8 cellular contexts compared by ENCODE assay signal in the genomic region with DNA sequence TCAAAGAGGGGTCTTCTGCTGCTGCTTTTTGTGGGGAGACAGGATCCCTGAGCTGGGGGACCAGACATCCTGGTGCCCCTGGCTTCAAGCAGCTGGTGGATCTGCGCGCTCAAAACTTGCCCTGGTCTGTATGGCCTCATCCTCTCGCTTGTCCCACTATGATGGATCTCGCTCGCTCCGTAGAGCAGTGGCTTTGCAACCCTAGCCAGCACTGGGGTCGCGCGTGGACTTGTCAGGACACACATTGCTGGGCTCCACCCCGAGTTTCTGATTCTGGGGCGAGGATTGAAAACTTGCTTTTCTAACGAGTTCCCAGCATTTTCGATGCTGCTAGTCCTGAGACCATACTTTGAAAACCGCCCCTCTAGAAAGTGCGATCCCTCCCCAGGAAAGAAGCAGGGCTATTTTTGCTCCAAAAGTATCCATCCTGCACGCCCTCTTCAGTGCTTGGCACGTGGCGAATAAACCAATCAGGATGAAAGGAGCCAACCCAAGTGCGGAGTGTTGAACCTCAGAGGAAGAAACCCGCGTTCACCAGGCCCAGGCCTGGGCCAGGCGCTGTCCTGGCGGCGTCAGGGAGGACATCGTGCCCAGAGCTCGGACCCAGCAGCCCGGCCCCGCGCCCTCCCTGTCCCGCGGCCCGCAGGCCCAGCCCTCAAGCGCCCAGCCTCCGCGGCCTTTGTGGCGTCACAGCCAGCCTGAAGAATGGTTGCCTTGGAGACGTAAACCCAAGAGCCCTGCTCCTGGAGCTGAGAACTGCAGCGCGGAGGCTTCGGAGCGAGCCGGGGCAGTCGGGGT. TPM values are rescaled to one million over a fixed set of nuclear protein-coding genes. Genes with fewer than 3 reads are reported as not detected.
A peak's percentile ranks its signal among the peaks of the same experiment; 100 is the strongest.
DNase-seq lines count a peak whose midpoint lies in the region; ATAC-seq and TF ChIP-seq lines count a peak whose summit lies in the region.

TSS of gene CFAP100 (plus strand) at position 731 of the 798 bp plus-strand sequence. CDS start 1,092 bp downstream, outside the sequence.

- DNase-seq in M059J (ENCODE audit: low read depth), result peak; percentile 26
- DNase-seq in cardiac fibroblast (ENCODE audit: low read depth in 2 of 2), result peak; percentile 37 to 53
- DNase-seq in GM19238 (ENCODE audit: insufficient read length, low spot score), result no peak
- no peak for DNase-seq in stimulated activated naive CD8-positive, alpha-beta T cell treated with anti-CD3 and anti-CD28 coated beads, Interleukin-15, Interleukin-2, amounts not matched to agents 100 U/mL and 50 U/mL, for 24 hours
- no peak for DNase-seq in NCI-H1048 (lab: John Stamatoyannopoulos, UW)

- H3K4me1 ChIP-seq in iPS-20b (ENCODE audit: insufficient read depth, low read length) (peaks cover 6% of the 10 kb centered on the region; the same call in 1 of the 2 replicates), skeletal muscle satellite cell (ENCODE audit: control insufficient read depth, insufficient read depth, low read length) (peaks cover 6% of the 10 kb centered on the region)

- no peak for TF ChIP-seq CTCF in cardiac fibroblast (IDR thresholded peaks at IDR 0.05; ENCODE audit: low read depth, low read length)

- H3K9ac ChIP-seq in iPS-20b (ENCODE audit: low read depth, low read length) (peak within 1 kb of the TSS; percentile 42; the same call in 1 of the 2 replicates), skeletal muscle satellite cell (ENCODE audit: low read depth, low read length) (no peak within 1 kb of the TSS)

- peaks cover 63% of the 10 kb centered on the region for H3K27me3 ChIP-seq in iPS-20b (ENCODE audit: insufficient read depth, low read length)
- H3K27me3 ChIP-seq in skeletal muscle satellite cell (ENCODE audit: control insufficient read depth, insufficient read depth, low read length), result peaks cover 69% of the 10 kb centered on the region

- H3K9me3 ChIP-seq in iPS-20b (ENCODE audit: insufficient read depth, low read depth, low read length), result no peaks in the 10 kb centered on the region
- H3K9me3 ChIP-seq in skeletal muscle satellite cell (replicated peaks; ENCODE audit: low read length), result no peaks in the 10 kb centered on the region

- no peak within 1 kb of the TSS for H3K27ac ChIP-seq in iPS-20b (ENCODE audit: low read length)

- H3K4me3 ChIP-seq in cardiac fibroblast (replicated peaks in 1 of 2; ENCODE audit: low read depth in 2 of 2, low read length in 2 of 2) (no peak within 1 kb of the TSS), iPS-20b (ENCODE audit: low read length) (peak within 1 kb of the TSS; percentile 57; the same call in 1 of the 2 replicates), skeletal muscle satellite cell (ENCODE audit: low read length) (no peak within 1 kb of the TSS)

- H3K36me3 ChIP-seq in iPS-20b (ENCODE audit: insufficient read depth, low read depth, low read length) (no peaks in the 10 kb centered on the region), skeletal muscle satellite cell (ENCODE audit: insufficient read depth, low read length) (no peaks in the 10 kb centered on the region)

- peak within 1 kb of the TSS; percentile 44 for H3K4me2 ChIP-seq in skeletal muscle satellite cell (ENCODE audit: low read length)

- no peak for ATAC-seq in stimulated activated naive CD8-positive, alpha-beta T cell treated with anti-CD3 and anti-CD28 coated beads, Interleukin-15, Interleukin-2, amounts not matched to agents 100 U/mL and 50 U/mL, for 24 hours
- no peak for ATAC-seq in HG03139 (IDR thresholded peaks at IDR 0.05; ENCODE audit: unreplicated experiment)

RNA-seq across cellular contexts. Expression of gene CFAP100, which starts in this region (rescaled TPM):
- not detected in 2 replicates for total RNA-seq in M059J (2014; rRNA removed; shearing (Covaris generic))
- total RNA-seq in skeletal muscle satellite cell (2012; rRNA removed), result 0.25 TPM in 1 of 2 replicates, not detected in the other

Comparison
In these comparisons a context has a peak if more than half of its experiments do, and no peak if none do; other contexts are left out.
1. Peak in DNase-seq in M059J; RNA of the gene not detected or under 1 TPM.
2. DNase-seq: peak in cardiac fibroblast (2 of 2); none in GM19238 (single experiment), stimulated activated naive CD8-positive, alpha-beta T cell treated with anti-CD3 and anti-CD28 coated beads, Interleukin-15, Interleukin-2, amounts not matched to agents 100 U/mL and 50 U/mL, for 24 hours (single experiment) and NCI-H1048 (single experiment).